Comparison of ENCODE assay signal across 19 cellular contexts in genomic region chr4:30671926-30672325, GRCh38.
"Had no signal": no experiment of that assay in that cellular context is flagged by ENCODE, and none has a peak within 500 bp of the region (broad histone marks: within the 10 kb centered on the region; RNA-seq: fewer than 3 reads in every experiment).

No MANE protein-coding gene starts in this region.

- H3K27ac Mint-ChIP-seq: mesothelial cell of epicardium, naive B cell had no signal

- DNase-seq: dermis blood vessel endothelial cell; dorsolateral prefrontal cortex; effector CD4-positive, alpha-beta T cell; effector memory CD4-positive, alpha-beta T cell; foreskin keratinocyte; gastrocnemius medialis; glutamatergic neuron; head of caudate nucleus; heart right ventricle; hippocampal formation; left cardiac atrium; left lung; left ventricle myocardium superior; lower lobe of right lung; mucosa of descending colon; naive B cell had no signal

- H3K4me3 Mint-ChIP-seq: mesothelial cell of epicardium, naive B cell had no signal

- H3K27ac ChIP-seq: coronary artery, dorsolateral prefrontal cortex, esophagus muscularis mucosa, foreskin keratinocyte, gastrocnemius medialis, heart right ventricle, left lung, lower lobe of right lung had no signal

- H3K27me3 ChIP-seq: dorsolateral prefrontal cortex, esophagus muscularis mucosa, foreskin keratinocyte, gastrocnemius medialis, heart right ventricle, left lung had no signal

- H3K36me3 Mint-ChIP-seq: naive B cell had no signal

- H3K9me3 ChIP-seq: esophagus muscularis mucosa, gastrocnemius medialis, left lung, lower lobe of right lung, mucosa of descending colon had no signal

- ATAC-seq: foreskin keratinocyte, gastrocnemius medialis, heart right ventricle, left cardiac atrium, left lung, left ventricle myocardium superior, lower lobe of right lung, mucosa of descending colon had no signal

- H3K4me1 ChIP-seq: esophagus muscularis mucosa, foreskin keratinocyte, gastrocnemius medialis, heart right ventricle, left lung, lower lobe of right lung had no signal

- H3K4me3 ChIP-seq: coronary artery, dorsolateral prefrontal cortex, esophagus muscularis mucosa, gastrocnemius medialis, heart right ventricle, left lung, lower lobe of right lung, mucosa of descending colon had no signal

- H3K36me3 ChIP-seq: esophagus muscularis mucosa, gastrocnemius medialis, heart right ventricle, left lung, lower lobe of right lung had no signal

- H3K4me1 Mint-ChIP-seq: mesothelial cell of epicardium, naive B cell had no signal

- H3K27me3 Mint-ChIP-seq: naive B cell had no signal
